In genomic region chr2:113894156-113894743, GRCh38 we compare ENCODE assay signal across 8 cellular contexts. TPM values are rescaled to one million over a fixed set of nuclear protein-coding genes. Genes with fewer than 3 reads are reported as not detected.
DNase-seq lines count a peak whose midpoint lies in the region; TF ChIP-seq lines count a peak whose summit lies in the region.

No MANE protein-coding gene starts in this region.

- no peak overlapping the region for H2BK5ac ChIP-seq in mesenchymal stem cell (ENCODE audit: low read depth, low read length, poor library complexity, severe bottlenecking)

- in situ Hi-C loops in G401 (cut with HindIII; ENCODE audit: low sequenced_read_pairs) = no loop called here

- no peak overlapping the region for H3K4ac ChIP-seq in mesenchymal stem cell (ENCODE audit: low read depth in 1 of 2, low read length in 2 of 2)

- H3K18ac ChIP-seq in mesenchymal stem cell (ENCODE audit: low read depth in 1 of 2, low read length in 2 of 2) = no peak overlapping the region

- WGBS in mesenchymal stem cell = 84% methylated on average over 5 of the region's 7 CpGs

- no peak overlapping the region for H2BK120ac ChIP-seq in mesenchymal stem cell (ENCODE audit: low read depth, low read length)

- H3K79me1 ChIP-seq in mesenchymal stem cell (replicated peaks; ENCODE audit: low read length, poor library complexity, severe bottlenecking) = no peaks in the 10 kb centered on the region

- no peak overlapping the region for H2BK12ac ChIP-seq in mesenchymal stem cell (ENCODE audit: low read length in 2 of 2)

- no peak overlapping the region for H4K8ac ChIP-seq in mesenchymal stem cell (ENCODE audit: low read length)

- no peak overlapping the region for H2AFZ ChIP-seq in mesenchymal stem cell (ENCODE audit: low read depth, low read length)

- no peak overlapping the region for H3K14ac ChIP-seq in mesenchymal stem cell (ENCODE audit: low read length in 2 of 2)

- no peaks in the 10 kb centered on the region for H3K27me3 ChIP-seq in BJ (ENCODE audit: control insufficient read depth, insufficient read depth, low read length)
- H3K27me3 ChIP-seq in mesenchymal stem cell (ENCODE audit: control insufficient read depth in 1 of 2, insufficient read depth in 1 of 2, low read length in 2 of 2) = no peaks in the 10 kb centered on the region

- peak; percentile 74 for DNase-seq in BJ (ENCODE audit: low read depth)
- DNase-seq in HuH-7 (ENCODE audit: low spot score) = peak; percentile 18
- DNase-seq in amniotic epithelial cell (ENCODE audit: low read depth) = peak; percentile 90
- peak; percentile 81 for DNase-seq in mesenchymal stem cell
- DNase-seq in amniotic stem cell (lab: John Stamatoyannopoulos, UW) = no peak
- no peak for DNase-seq in G401 (ENCODE audit: low spot score)
- no peak for DNase-seq in COR-L47 (lab: John Stamatoyannopoulos, UW)
- DNase-seq in activated CD4-positive, alpha-beta T cell treated with anti-CD3 and anti-CD28 coated beads, Interleukin-2, amount 50 U/mL, for 48 hours = no peak

- no peak overlapping the region for H2AK5ac ChIP-seq in mesenchymal stem cell (ENCODE audit: low read length, severe bottlenecking)

- CTCF ChIA-PET in BJ (lab: Yijun Ruan, JAX) = interaction anchor here (1.2 kb wide), 1 partner anchor 10 kb away, joined by 4 read pairs; no protein-coding TSS in a partner anchor

- peak overlapping the region; percentile 50 for H3K4me2 ChIP-seq in mesenchymal stem cell (ENCODE audit: low read length, poor library complexity, severe bottlenecking)

- H3K4me1 ChIP-seq in mesenchymal stem cell (ENCODE audit: control insufficient read depth, insufficient read depth, low read depth, low read length) = peaks cover 6% of the 10 kb centered on the region

- no peak overlapping the region for H2BK15ac ChIP-seq in mesenchymal stem cell (ENCODE audit: low read depth, poor library complexity, severe bottlenecking)

- H3K36me3 ChIP-seq in BJ (ENCODE audit: control insufficient read depth, insufficient read depth, low read length) (no peaks in the 10 kb centered on the region), mesenchymal stem cell (ENCODE audit: control insufficient read depth in 1 of 2, insufficient read depth in 2 of 2, low read depth in 1 of 2, low read length in 2 of 2) (peaks cover 0 to 17% of the 10 kb centered on the region in 2 experiments)

- no peak overlapping the region for H3K23ac ChIP-seq in mesenchymal stem cell (ENCODE audit: low read length in 2 of 2)

- peak overlapping the region; percentile 88 for H3K9ac ChIP-seq in mesenchymal stem cell (ENCODE audit: low read length)

- TF ChIP-seq CTCF in BJ (IDR thresholded peaks at IDR 0.05; ENCODE audit: insufficient read depth, low read depth, low read length) = no peak

- no peak overlapping the region for H3K4me3 ChIP-seq in BJ (ENCODE audit: low read depth, low read length)
- H3K4me3 ChIP-seq in mesenchymal stem cell (ENCODE audit: insufficient read depth in 1 of 2, low read depth in 1 of 2, low read length in 2 of 2) = peak overlapping the region in 1 of 2 experiments; percentile 66

- POLR2A ChIA-PET in BJ (lab: Charles Lee) = interaction anchor here (0.6 to 1.1 kb wide), 3 partner anchors 36 to 138 kb away, joined by 3 to 7 read pairs (median 3); partner anchors contain the start of gene SLC35F5

- H3K27ac ChIP-seq in mesenchymal stem cell (ENCODE audit: low read length, poor library complexity, severe bottlenecking) = peak overlapping the region; percentile 70

- no peak overlapping the region for H4K91ac ChIP-seq in mesenchymal stem cell (ENCODE audit: low read length)

- no peaks in the 10 kb centered on the region for H3K9me3 ChIP-seq in mesenchymal stem cell (ENCODE audit: control insufficient read depth, low read length)

RNA-seq across cellular contexts. Expression of gene ACTR3, which starts 4.4 kb away (rescaled TPM):
- polyA plus RNA-seq in BJ (2011; rRNA removed) = 340 and 478 TPM in 2 replicates
- 266 and 296 TPM in 2 replicates for polyA minus RNA-seq in BJ (2011; rRNA and poly(A)+ RNA removed)
- 208 TPM for polyA plus RNA-seq in mesenchymal stem cell (2013, experiment 1 of 2)
- 206 TPM for polyA plus RNA-seq in mesenchymal stem cell (2013, experiment 2 of 2)
- total RNA-seq in G401 (2014; rRNA removed; shearing (Covaris generic)) = 269 and 376 TPM in 2 replicates

Comparison
In these comparisons a context has a peak if more than half of its experiments do, and no peak if none do; other contexts are left out.
1. DNase-seq: peak in BJ (single experiment), HuH-7 (single experiment), amniotic epithelial cell (single experiment) and mesenchymal stem cell (single experiment); none in amniotic stem cell (single experiment), G401 (single experiment), COR-L47 (single experiment) and activated CD4-positive, alpha-beta T cell treated with anti-CD3 and anti-CD28 coated beads, Interleukin-2, amount 50 U/mL, for 48 hours (0 of 2).